In genomic region chr2:49222975-49223528, GRCh38 we compare ENCODE assay signal across 20 cellular contexts.
DNase-seq lines count a peak whose midpoint lies in the region; ATAC-seq and TF ChIP-seq lines count a peak whose summit lies in the region.
"Had no signal": no experiment of that assay in that cellular context is flagged by ENCODE, and none has a peak within 500 bp of the region (broad histone marks: within the 10 kb centered on the region; RNA-seq: fewer than 3 reads in every experiment).

No MANE protein-coding gene starts in this region.

- TF ChIP-seq CTCF in left ventricle myocardium inferior (IDR thresholded peaks at IDR 0.05; ENCODE audit: borderline replicate concordance), result no peak
- no peak for TF ChIP-seq CTCF in cardiac fibroblast (IDR thresholded peaks at IDR 0.05; ENCODE audit: low read depth, low read length)
- TF ChIP-seq CTCF in GM13976 (IDR thresholded peaks at IDR 0.05; ENCODE audit: borderline replicate concordance, control extremely low read depth, extremely low read depth, insufficient read depth, missing control alignments), result no peak

- no peaks in the 10 kb centered on the region for H3K36me3 ChIP-seq in left ventricle myocardium inferior

- intact Hi-C loops in left ventricle myocardium superior (cut with micrococcal nuclease), result no loop called here
- intact Hi-C loops in left ventricle myocardium inferior (cut with micrococcal nuclease), result no loop called here

- ATAC-seq in left ventricle myocardium superior (peak; percentile 21), GM19395 (IDR thresholded peaks at IDR 0.05; ENCODE audit: unreplicated experiment) (no peak)
- ATAC-seq: GM23338 had no signal

- no peak overlapping the region for H3K27ac ChIP-seq in left ventricle myocardium inferior (replicated peaks)

- no peaks in the 10 kb centered on the region for H3K27me3 ChIP-seq in left ventricle myocardium inferior (ENCODE audit: low read depth)

- H3K4me1 ChIP-seq in left ventricle myocardium inferior, result peaks cover 24% of the 10 kb centered on the region

- in situ Hi-C loops in GM13976 (cut with MboI; ENCODE audit: low sequenced_read_pairs, unreplicated experiment), result no loop called here

- no peak for DNase-seq in left ventricle myocardium superior
- no peak for DNase-seq in left ventricle myocardium inferior
- DNase-seq in cardiac fibroblast (ENCODE audit: low read depth in 2 of 2), result peak; percentile 10
- peak; percentile 8 for DNase-seq in occipital lobe (lab: John Stamatoyannopoulos, UW)
- DNase-seq in H4 (ENCODE audit: low spot score), result no peak
- no peak for DNase-seq in GM13976 (ENCODE audit: low spot score)
- DNase-seq: C1 segment of cervical spinal cord; CD4-positive, alpha-beta memory T cell; COR-L47; HCEC 1CT; NCI-H1092; NCI-H1417 treated with DMSO at 0.1 percent for 48 hours; NCI-H1694 treated with DMSO at 0.1 percent for 48 hours; NCI-H2081; NCI-H2227 treated with DMSO at 0.1 percent for 48 hours; NCI-H526 treated with DMSO at 0.1 percent for 48 hours; RPMI8226; SHP77 treated with DMSO at 0.1 percent for 48 hours had no signal

- no peak overlapping the region for H3K4me3 ChIP-seq in left ventricle myocardium inferior
- H3K4me3 ChIP-seq in cardiac fibroblast (replicated peaks in 1 of 2; ENCODE audit: low read depth in 2 of 2, low read length in 2 of 2), result no peak overlapping the region
- H3K4me3 ChIP-seq: GM23338 had no signal

- no peaks in the 10 kb centered on the region for H3K9me3 ChIP-seq in left ventricle myocardium inferior (replicated peaks)

Comparison
In these comparisons a context has a peak if more than half of its experiments do, and no peak if none do; other contexts are left out.
1. DNase-seq: peak in cardiac fibroblast (2 of 2) and occipital lobe (single experiment); none in left ventricle myocardium superior (single experiment), left ventricle myocardium inferior (single experiment), H4 (single experiment) and GM13976 (single experiment).